Comparison of ENCODE assay signal across 1 cellular context in the genomic region with DNA sequence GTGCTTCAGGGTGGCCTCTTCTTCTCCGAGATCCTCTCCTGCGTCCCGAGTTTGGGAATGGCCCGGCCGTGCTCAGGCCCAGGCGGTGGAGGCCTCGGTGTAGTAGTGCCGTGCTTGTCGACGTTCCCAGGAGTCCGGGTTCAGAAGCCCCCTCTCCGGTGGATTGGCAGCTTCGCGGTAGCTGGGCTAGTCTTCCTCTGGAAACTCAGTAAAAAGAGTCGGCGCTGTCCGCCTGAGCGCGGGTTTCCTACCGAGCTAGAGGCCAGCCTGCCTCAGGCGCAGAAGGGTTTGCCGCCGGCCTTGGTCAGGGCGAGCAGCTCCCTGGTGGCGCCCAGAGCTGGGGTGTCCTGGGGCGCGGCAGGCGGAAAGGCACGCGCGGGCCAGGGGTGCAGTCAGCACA.
TF ChIP-seq lines count a peak whose summit lies in the region.

No MANE protein-coding gene starts in this region.

TF ChIP-seq in HepG2, 621 proteins besides CTCF, POLR2A, EP300 and RAD21:
- TF ChIP-seq, protein P1, sequence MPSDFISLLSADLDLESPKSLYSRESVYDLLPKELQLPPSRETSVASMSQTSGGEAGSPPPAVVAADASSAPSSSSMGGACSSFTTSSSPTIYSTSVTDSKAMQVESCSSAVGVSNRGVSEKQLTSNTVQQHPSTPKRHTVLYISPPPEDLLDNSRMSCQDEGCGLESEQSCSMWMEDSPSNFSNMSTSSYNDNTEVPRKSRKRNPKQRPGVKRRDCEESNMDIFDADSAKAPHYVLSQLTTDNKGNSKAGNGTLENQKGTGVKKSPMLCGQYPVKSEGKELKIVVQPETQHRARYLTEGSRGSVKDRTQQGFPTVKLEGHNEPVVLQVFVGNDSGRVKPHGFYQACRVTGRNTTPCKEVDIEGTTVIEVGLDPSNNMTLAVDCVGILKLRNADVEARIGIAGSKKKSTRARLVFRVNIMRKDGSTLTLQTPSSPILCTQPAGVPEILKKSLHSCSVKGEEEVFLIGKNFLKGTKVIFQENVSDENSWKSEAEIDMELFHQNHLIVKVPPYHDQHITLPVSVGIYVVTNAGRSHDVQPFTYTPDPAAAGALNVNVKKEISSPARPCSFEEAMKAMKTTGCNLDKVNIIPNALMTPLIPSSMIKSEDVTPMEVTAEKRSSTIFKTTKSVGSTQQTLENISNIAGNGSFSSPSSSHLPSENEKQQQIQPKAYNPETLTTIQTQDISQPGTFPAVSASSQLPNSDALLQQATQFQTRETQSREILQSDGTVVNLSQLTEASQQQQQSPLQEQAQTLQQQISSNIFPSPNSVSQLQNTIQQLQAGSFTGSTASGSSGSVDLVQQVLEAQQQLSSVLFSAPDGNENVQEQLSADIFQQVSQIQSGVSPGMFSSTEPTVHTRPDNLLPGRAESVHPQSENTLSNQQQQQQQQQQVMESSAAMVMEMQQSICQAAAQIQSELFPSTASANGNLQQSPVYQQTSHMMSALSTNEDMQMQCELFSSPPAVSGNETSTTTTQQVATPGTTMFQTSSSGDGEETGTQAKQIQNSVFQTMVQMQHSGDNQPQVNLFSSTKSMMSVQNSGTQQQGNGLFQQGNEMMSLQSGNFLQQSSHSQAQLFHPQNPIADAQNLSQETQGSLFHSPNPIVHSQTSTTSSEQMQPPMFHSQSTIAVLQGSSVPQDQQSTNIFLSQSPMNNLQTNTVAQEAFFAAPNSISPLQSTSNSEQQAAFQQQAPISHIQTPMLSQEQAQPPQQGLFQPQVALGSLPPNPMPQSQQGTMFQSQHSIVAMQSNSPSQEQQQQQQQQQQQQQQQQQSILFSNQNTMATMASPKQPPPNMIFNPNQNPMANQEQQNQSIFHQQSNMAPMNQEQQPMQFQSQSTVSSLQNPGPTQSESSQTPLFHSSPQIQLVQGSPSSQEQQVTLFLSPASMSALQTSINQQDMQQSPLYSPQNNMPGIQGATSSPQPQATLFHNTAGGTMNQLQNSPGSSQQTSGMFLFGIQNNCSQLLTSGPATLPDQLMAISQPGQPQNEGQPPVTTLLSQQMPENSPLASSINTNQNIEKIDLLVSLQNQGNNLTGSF (CRISPR knock-in tag; IDR thresholded peaks at IDR 0.05): no peak
- 0 out of 2 replicates have a peak, but pooled peaks have one; percentile 39 for TF ChIP-seq ZBTB38 (CRISPR knock-in tag; IDR thresholded peaks at IDR 0.05)
TF ChIP-seq in HepG2: peak in this region for 1.
